In the genomic region with DNA sequence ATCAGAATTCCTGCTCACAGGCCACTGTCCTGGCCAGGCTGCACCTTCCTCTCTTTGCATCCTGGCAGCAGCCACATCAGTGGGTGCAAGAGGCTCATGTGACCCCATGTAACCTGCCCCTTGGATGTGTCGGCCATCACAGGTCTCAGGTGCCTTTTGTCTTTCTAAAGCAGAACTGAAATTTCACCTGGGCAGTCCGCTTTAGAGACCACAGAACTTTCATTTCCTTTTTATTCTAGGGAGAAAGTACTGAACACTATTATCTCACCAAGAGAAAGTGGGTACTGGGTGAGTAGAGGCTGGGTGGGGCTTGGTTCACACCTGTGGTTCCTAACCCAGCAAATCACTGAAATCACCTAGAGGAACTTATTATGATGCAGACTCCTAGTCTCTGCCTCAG, we compare ENCODE assay signal across 10 cellular contexts. TPM values are rescaled to one million over a fixed set of nuclear protein-coding genes. Genes with fewer than 3 reads are reported as not detected.
DNase-seq lines count a peak whose midpoint lies in the region; ATAC-seq and TF ChIP-seq lines count a peak whose summit lies in the region.
"Had no signal": no experiment of that assay in that cellular context is flagged by ENCODE, and none has a peak within 500 bp of the region (broad histone marks: within the 10 kb centered on the region; RNA-seq: fewer than 3 reads in every experiment).

No MANE protein-coding gene starts in this region.

- H3K4me3 Mint-ChIP-seq in activated naive CD4-positive, alpha-beta T cell treated with anti-CD3 and anti-CD28 coated beads, Interleukin-2, amount 10 ng/mL, durations not matched to agents 7 days and 5 days, result no peak overlapping the region
- no peak overlapping the region for H3K4me3 Mint-ChIP-seq in MCF 10A (ENCODE audit: unreplicated experiment)
- H3K4me3 Mint-ChIP-seq: activated CD4-positive, alpha-beta T cell treated with anti-CD3 and anti-CD28 coated beads, Interleukin-2, amount 10 ng/mL, durations not matched to agents 24 days and 14 days had no signal

- CTCF ChIA-PET in activated naive CD4-positive, alpha-beta T cell treated with anti-CD3 and anti-CD28 coated beads, Interleukin-2, amount 10 ng/mL, durations not matched to agents 7 days and 5 days (lab: Charles Lee), result no interaction called here
- CTCF ChIA-PET in MCF 10A (lab: Yijun Ruan, JAX), result interaction anchor here (0.5 to 0.8 kb wide), 2 partner anchors 13 to 531 kb away, joined by 3 read pairs; no protein-coding TSS in a partner anchor

- H3K27ac Mint-ChIP-seq in activated naive CD4-positive, alpha-beta T cell treated with anti-CD3 and anti-CD28 coated beads, Interleukin-2, amount 10 ng/mL, durations not matched to agents 7 days and 5 days, result no peak overlapping the region
- H3K27ac Mint-ChIP-seq in MCF 10A (ENCODE audit: low read depth, unreplicated experiment), result no peak overlapping the region
- H3K27ac Mint-ChIP-seq: activated CD4-positive, alpha-beta T cell treated with anti-CD3 and anti-CD28 coated beads, Interleukin-2, amount 10 ng/mL, durations not matched to agents 24 days and 14 days had no signal

- peaks cover 2% of the 10 kb centered on the region for H3K9me3 Mint-ChIP-seq in activated naive CD4-positive, alpha-beta T cell treated with anti-CD3 and anti-CD28 coated beads, Interleukin-2, amount 10 ng/mL, durations not matched to agents 7 days and 5 days
- H3K9me3 Mint-ChIP-seq in MCF 10A (ENCODE audit: unreplicated experiment), result no peaks in the 10 kb centered on the region

- peaks cover 8% of the 10 kb centered on the region for H3K27me3 Mint-ChIP-seq in activated naive CD4-positive, alpha-beta T cell treated with anti-CD3 and anti-CD28 coated beads, Interleukin-2, amount 10 ng/mL, durations not matched to agents 7 days and 5 days
- no peaks in the 10 kb centered on the region for H3K27me3 Mint-ChIP-seq in MCF 10A (ENCODE audit: insufficient read depth, unreplicated experiment)

- POLR2A ChIA-PET in MCF 10A (lab: Yijun Ruan, JAX), result no interaction called here

- ATAC-seq in HG02642 (IDR thresholded peaks at IDR 0.05; ENCODE audit: poor library complexity, unreplicated experiment) (peak; percentile 95), HG03521 (IDR thresholded peaks at IDR 0.05; ENCODE audit: unreplicated experiment) (peak; percentile 97)
- ATAC-seq in stimulated activated naive CD8-positive, alpha-beta T cell treated with anti-CD3 and anti-CD28 coated beads, Interleukin-15, Interleukin-2, amounts not matched to agents 100 U/mL and 50 U/mL, for 24 hours, result peak; percentile 55
- ATAC-seq: A549 had no signal

- intact Hi-C loops in MCF 10A (cut with micrococcal nuclease), result no loop called here

- H3K36me3 Mint-ChIP-seq in activated naive CD4-positive, alpha-beta T cell treated with anti-CD3 and anti-CD28 coated beads, Interleukin-2, amount 10 ng/mL, durations not matched to agents 7 days and 5 days, result peaks cover 2% of the 10 kb centered on the region
- no peaks in the 10 kb centered on the region for H3K36me3 Mint-ChIP-seq in MCF 10A (ENCODE audit: insufficient read depth, unreplicated experiment)

- peaks cover 24% of the 10 kb centered on the region for H3K4me1 Mint-ChIP-seq in activated naive CD4-positive, alpha-beta T cell treated with anti-CD3 and anti-CD28 coated beads, Interleukin-2, amount 10 ng/mL, durations not matched to agents 7 days and 5 days
- H3K4me1 Mint-ChIP-seq in MCF 10A (ENCODE audit: insufficient read depth, unreplicated experiment), result no peaks in the 10 kb centered on the region

- no peak for TF ChIP-seq CTCF in MCF 10A (IDR thresholded peaks at IDR 0.05; ENCODE audit: unreplicated experiment)

- peak; percentile 46 for DNase-seq in activated naive CD4-positive, alpha-beta T cell treated with anti-CD3 and anti-CD28 coated beads, Interleukin-2, amount 10 ng/mL, durations not matched to agents 7 days and 5 days
- no peak for DNase-seq in activated naive CD4-positive, alpha-beta T cell treated with anti-CD3 and anti-CD28 coated beads, Interleukin-2, amount 50 U/mL, for 16 hours
- no peak for DNase-seq in stimulated activated naive CD8-positive, alpha-beta T cell treated with anti-CD3 and anti-CD28 coated beads, Interleukin-15, Interleukin-2, amounts not matched to agents 100 U/mL and 50 U/mL, for 24 hours
- no peak for DNase-seq in NCI-H524 treated with DMSO at 0.1 percent for 48 hours (lab: John Stamatoyannopoulos, UW)
- DNase-seq in MCF 10A (ENCODE audit: unreplicated experiment), result no peak
- DNase-seq in activated gamma-delta T cell treated with Interleukin-2 at 50 U/mL for 16 hours, result no peak
- DNase-seq: activated CD4-positive, alpha-beta T cell treated with anti-CD3 and anti-CD28 coated beads, Interleukin-2, amount 10 ng/mL, durations not matched to agents 24 days and 14 days had no signal

- no TSS peak for BruUV-seq in MCF 10A (replicated peaks; lab: Mats Ljungman, UMichigan)

RNA-seq across cellular contexts. Expression of gene NUP160, which starts 51.7 kb away (rescaled TPM):
- 32.0 and 33.8 TPM in 2 replicates for total RNA-seq in MCF 10A (2022)
